14 cellular contexts compared by ENCODE assay signal in genomic region chr4:158786155-158786581, GRCh38. TPM values are rescaled to one million over a fixed set of nuclear protein-coding genes. Genes with fewer than 3 reads are reported as not detected.
DNase-seq lines count a peak whose midpoint lies in the region; ATAC-seq, FAIRE-seq and TF ChIP-seq lines count a peak whose summit lies in the region.
"Had no signal": no experiment of that assay in that cellular context is flagged by ENCODE, and none has a peak within 500 bp of the region (broad histone marks: within the 10 kb centered on the region; RNA-seq: fewer than 3 reads in every experiment).

No MANE protein-coding gene starts in this region.

- H3K36me3 ChIP-seq in adrenal gland (replicated peaks in 1 of 2) (no peaks in the 10 kb centered on the region), rectal smooth muscle tissue (ENCODE audit: control insufficient read depth, insufficient read depth, low read length) (no peaks in the 10 kb centered on the region)
- H3K36me3 ChIP-seq: spleen had no signal

- H3K27ac ChIP-seq in adrenal gland, result peak overlapping the region in 4 of 5 donors; percentile 22 to 70 (median 52)
- H3K27ac ChIP-seq in rectal smooth muscle tissue (ENCODE audit: low read depth, low read length), result peak overlapping the region; percentile 33
- no peak overlapping the region for H3K27ac ChIP-seq in CD4-positive, alpha-beta T cell (ENCODE audit: low read depth, low read length)

- 5 to 13% (median 8%) methylated on average over 4 of the region's 4 CpGs for WGBS in adrenal gland, 4 donors

- POLR2A ChIA-PET in CD4-positive, alpha-beta T cell (lab: Charles Lee), result interaction anchor here (1.1 kb wide), 1 partner anchor 17 kb away, joined by 4 read pairs; the partner anchor contains the start of gene FNIP2

- peaks cover 69% of the 10 kb centered on the region for H3K4me1 Mint-ChIP-seq in HFFc6 (ENCODE audit: low read depth)
- peaks cover 27% of the 10 kb centered on the region for H3K4me1 Mint-ChIP-seq in CD4-positive, alpha-beta T cell (ENCODE audit: low read depth)

- no peak for TF ChIP-seq CTCF in HFFc6 (IDR thresholded peaks at IDR 0.05)
- TF ChIP-seq CTCF in adrenal gland (IDR thresholded peaks at IDR 0.05), result no peak
- no peak for TF ChIP-seq CTCF in CD4-positive, alpha-beta T cell (IDR thresholded peaks at IDR 0.05)

- no peaks in the 10 kb centered on the region for H3K36me3 Mint-ChIP-seq in HFFc6 (ENCODE audit: low read depth)
- H3K36me3 Mint-ChIP-seq in CD4-positive, alpha-beta T cell (ENCODE audit: low read depth), result no peaks in the 10 kb centered on the region
- H3K36me3 Mint-ChIP-seq: CD8-positive, alpha-beta T cell had no signal

- H3K27me3 Mint-ChIP-seq in HFFc6 (ENCODE audit: insufficient read depth), result no peaks in the 10 kb centered on the region
- H3K27me3 Mint-ChIP-seq in CD4-positive, alpha-beta T cell, result no peaks in the 10 kb centered on the region

- intact Hi-C loops in adrenal gland (cut with DNase I) (no loop called here), left ventricle myocardium superior (cut with micrococcal nuclease) (no loop called here)
- intact Hi-C loops in CD4-positive, alpha-beta T cell (cut with DNase I, micrococcal nuclease), result no loop called here

- no peak for FAIRE-seq in urothelium cell line (lab: Jason Lieb, UNC)

- ATAC-seq in left ventricle myocardium superior, result peak; percentile 41
- ATAC-seq in HG02981 (IDR thresholded peaks at IDR 0.05; ENCODE audit: unreplicated experiment), result no peak
- no peak for ATAC-seq in CD4-positive, alpha-beta T cell (ENCODE audit: poor library complexity)
- ATAC-seq: CD8-positive, alpha-beta T cell had no signal

- no peaks in the 10 kb centered on the region for H3K27me3 ChIP-seq in adrenal gland
- no peaks in the 10 kb centered on the region for H3K27me3 ChIP-seq in rectal smooth muscle tissue (ENCODE audit: control insufficient read depth, insufficient read depth, low read length)
- H3K27me3 ChIP-seq in CD4-positive, alpha-beta T cell (ENCODE audit: control insufficient read depth, insufficient read depth, low read length), result no peaks in the 10 kb centered on the region

- peak overlapping the region; percentile 3; the same call in 1 of the 2 replicates for H3K27ac Mint-ChIP-seq in HFFc6
- H3K27ac Mint-ChIP-seq in CD4-positive, alpha-beta T cell, result no peak overlapping the region
- H3K27ac Mint-ChIP-seq: CD8-positive, alpha-beta T cell had no signal

- H3K9me3 ChIP-seq in adrenal gland (replicated peaks in 1 of 3), result no peaks in the 10 kb centered on the region
- H3K9me3 ChIP-seq in CD4-positive, alpha-beta T cell (ENCODE audit: control insufficient read depth, low read length), result no peaks in the 10 kb centered on the region
- H3K9me3 ChIP-seq: spleen had no signal

- no peak overlapping the region; the same call in 1 of the 2 replicates for H3K4me3 Mint-ChIP-seq in HFFc6
- no peak overlapping the region for H3K4me3 Mint-ChIP-seq in CD4-positive, alpha-beta T cell
- H3K4me3 Mint-ChIP-seq: CD8-positive, alpha-beta T cell had no signal

- no peak for DNase-seq in HFFc6
- DNase-seq in adrenal gland, result no peak
- DNase-seq in left ventricle myocardium superior, result no peak
- DNase-seq in urothelium cell line (ENCODE audit: low spot score), result no peak
- no peak for DNase-seq in NCI-H226
- no peak for DNase-seq in CD4-positive, alpha-beta T cell
- DNase-seq: activated CD8-positive, alpha-beta memory T cell treated with anti-CD3 and anti-CD28 coated beads for 24 hours; amniotic stem cell; CD8-positive, alpha-beta T cell; spleen; SW 1271 had no signal

- TF ChIP-seq POLR2A in adrenal gland (IDR thresholded peaks at IDR 0.05), result no peak

- H3K4me3 ChIP-seq in adrenal gland, result peak overlapping the region in 1 of 4 donors; percentile 27
- H3K4me3 ChIP-seq in rectal smooth muscle tissue (ENCODE audit: low read length), result no peak overlapping the region
- H3K4me3 ChIP-seq: lung, spleen had no signal

- CTCF ChIA-PET in CD4-positive, alpha-beta T cell (lab: Charles Lee), result interaction anchor here (1.3 kb wide), 1 partner anchor 75 kb away, joined by 3 read pairs; no protein-coding TSS in a partner anchor

- peaks cover 35 to 51% of the 10 kb centered on the region in 2 donors for H3K4me1 ChIP-seq in adrenal gland (replicated peaks in 1 of 2)
- H3K4me1 ChIP-seq in rectal smooth muscle tissue (ENCODE audit: control insufficient read depth, insufficient read depth, low read length), result peaks cover 27% of the 10 kb centered on the region

- no peaks in the 10 kb centered on the region for H3K9me3 Mint-ChIP-seq in HFFc6
- no peaks in the 10 kb centered on the region for H3K9me3 Mint-ChIP-seq in CD4-positive, alpha-beta T cell
- H3K9me3 Mint-ChIP-seq: CD8-positive, alpha-beta T cell had no signal

- H3K9ac ChIP-seq in rectal smooth muscle tissue (ENCODE audit: low read length), result no peak overlapping the region

RNA-seq across cellular contexts. Expression of gene FNIP2, which starts 17.3 kb away (rescaled TPM):
- 10 to 100 TPM; 14.1 to 22.2 (median 18.2) TPM for total RNA-seq in HFFc6 (2021; fragmentation: NEBNext Ultra II Directional; extraction: Animal tissue kit (Norgen Biotek cat#: 25700))
- 10 to 100 TPM; 20.3 to 39.4 (median 32.5) TPM for total RNA-seq in adrenal gland
- polyA plus RNA-seq in adrenal gland, result 10 to 100 TPM in 2 of 3 donors, 1 to 10 TPM in 1; 3.5 to 13.1 (median 12.4) TPM
- total RNA-seq in left ventricle myocardium superior, result 50.7 TPM
- total RNA-seq in CD4-positive, alpha-beta T cell, result 1 to 10 TPM; 7.5 to 7.7 TPM
